ENCODE assay signal across 16 cellular contexts in genomic region chr7:41205600-41205999, GRCh38.
DNase-seq lines count a peak whose midpoint lies in the region; ATAC-seq, FAIRE-seq and TF ChIP-seq lines count a peak whose summit lies in the region.
"Had no signal": no experiment of that assay in that cellular context is flagged by ENCODE, and none has a peak within 500 bp of the region (broad histone marks: within the 10 kb centered on the region; RNA-seq: fewer than 3 reads in every experiment).

No MANE protein-coding gene starts in this region.

- H3K9me3 Mint-ChIP-seq in glutamatergic neuron (ENCODE audit: unreplicated experiment) (peaks cover 2% of the 10 kb centered on the region), GM23338 (no peaks in the 10 kb centered on the region)

- H3K27me3 Mint-ChIP-seq in glutamatergic neuron (ENCODE audit: unreplicated experiment) (peaks cover 2% of the 10 kb centered on the region), GM23338 (ENCODE audit: insufficient read depth, low read depth, poor library complexity) (peaks cover 2% of the 10 kb centered on the region)
- H3K27me3 Mint-ChIP-seq: CD8-positive, alpha-beta memory T cell; IgD-negative memory B cell had no signal

- DNase-seq in glutamatergic neuron (no peak), NOMO-1 treated with DMSO at 0.1 percent for 48 hours (lab: John Stamatoyannopoulos, UW; ENCODE audit: unreplicated experiment) (no peak), D721Med (ENCODE audit: insufficient read length, low spot score) (no peak), GM23338 (ENCODE audit: low spot score) (no peak), Karpas-422 (no peak)
- DNase-seq: activated CD4-positive, alpha-beta T cell treated with anti-CD3 and anti-CD28 coated beads for 48 hours; activated gamma-delta T cell; CD8-positive, alpha-beta memory T cell; left ventricle myocardium inferior; NCI-H2029 treated with DMSO at 0.1 percent for 48 hours; SW 1271 had no signal

- H3K4me1 ChIP-seq in GM23338 (ENCODE audit: insufficient read depth) (no peaks in the 10 kb centered on the region), Karpas-422 (ENCODE audit: low read length) (no peaks in the 10 kb centered on the region)
- H3K4me1 ChIP-seq: left ventricle myocardium inferior had no signal

- no peaks in the 10 kb centered on the region for H3F3A ChIP-seq in GM23338 (replicated peaks; ENCODE audit: low read depth)

- H3K4me1 Mint-ChIP-seq in glutamatergic neuron (ENCODE audit: low read depth, unreplicated experiment): peaks cover 16% of the 10 kb centered on the region
- H3K4me1 Mint-ChIP-seq in GM23338: peaks cover 12% of the 10 kb centered on the region; the same call in 2 of the 3 replicates
- H3K4me1 Mint-ChIP-seq: CD8-positive, alpha-beta memory T cell had no signal

- H3K27ac ChIP-seq in GM23338 (ENCODE audit: low read depth): no peak overlapping the region
- H3K27ac ChIP-seq in Karpas-422 (ENCODE audit: low read length): no peak overlapping the region
- H3K27ac ChIP-seq: left ventricle myocardium inferior, thoracic aorta had no signal

- H3K36me3 ChIP-seq in GM23338 (ENCODE audit: insufficient read depth) (no peaks in the 10 kb centered on the region), Karpas-422 (ENCODE audit: insufficient read depth, low read length) (no peaks in the 10 kb centered on the region)
- H3K36me3 ChIP-seq: left ventricle myocardium inferior, thoracic aorta had no signal

- H2AFZ ChIP-seq in GM23338 (no peak overlapping the region), Karpas-422 (ENCODE audit: low read length) (no peak overlapping the region)

- H3K4me3 ChIP-seq in GM23338 (no peak overlapping the region), Karpas-422 (ENCODE audit: low read length) (no peak overlapping the region)
- H3K4me3 ChIP-seq: left ventricle myocardium inferior, thoracic aorta had no signal

- H3K36me3 Mint-ChIP-seq in glutamatergic neuron (ENCODE audit: unreplicated experiment) (no peaks in the 10 kb centered on the region), GM23338 (ENCODE audit: low read depth) (no peaks in the 10 kb centered on the region)
- H3K36me3 Mint-ChIP-seq: CD8-positive, alpha-beta memory T cell had no signal

- ATAC-seq in GM18868 (IDR thresholded peaks at IDR 0.05; ENCODE audit: unreplicated experiment): peak; percentile 88
- peak; percentile 60 for ATAC-seq in GM21526 (IDR thresholded peaks at IDR 0.05; ENCODE audit: low FRiP score, unreplicated experiment)
- ATAC-seq in HG03039 (IDR thresholded peaks at IDR 0.05; ENCODE audit: unreplicated experiment): peak; percentile 58
- ATAC-seq in GM23338: no peak

- no peak overlapping the region for H3K4me3 Mint-ChIP-seq in glutamatergic neuron (ENCODE audit: unreplicated experiment)
- no peak overlapping the region for H3K4me3 Mint-ChIP-seq in GM23338
- H3K4me3 Mint-ChIP-seq: CD8-positive, alpha-beta memory T cell; IgD-negative memory B cell had no signal

- H3K4me2 ChIP-seq in GM23338 (no peak overlapping the region), Karpas-422 (ENCODE audit: low read depth, low read length, poor library complexity, severe bottlenecking) (no peak overlapping the region)

- TF ChIP-seq CTCF in glutamatergic neuron (IDR thresholded peaks at IDR 0.05; ENCODE audit: partially characterized antibody, unreplicated experiment) (no peak), D721Med (IDR thresholded peaks at IDR 0.05; ENCODE audit: insufficient read depth, missing control alignments) (no peak), GM23338 (conservative IDR thresholded peaks at IDR 0.05; ENCODE audit: low read depth in 2 of 2) (no peak)

- no peaks in the 10 kb centered on the region for H3K27me3 ChIP-seq in GM23338 (ENCODE audit: insufficient read depth)
- H3K27me3 ChIP-seq in Karpas-422 (ENCODE audit: low read length): no peaks in the 10 kb centered on the region

- H3K79me2 ChIP-seq in GM23338 (replicated peaks; ENCODE audit: insufficient read depth) (no peaks in the 10 kb centered on the region), Karpas-422 (ENCODE audit: low read length) (no peaks in the 10 kb centered on the region)

- no peaks in the 10 kb centered on the region for H3K9me2 ChIP-seq in GM23338 (ENCODE audit: insufficient read depth)
- H3K9me2 ChIP-seq in Karpas-422 (replicated peaks; ENCODE audit: insufficient read depth, low read length): no peaks in the 10 kb centered on the region

- no peak for FAIRE-seq in D721Med (lab: Jason Lieb, UNC)

- no peaks in the 10 kb centered on the region for H4K20me1 ChIP-seq in GM23338 (replicated peaks; ENCODE audit: insufficient read depth)
- H4K20me1 ChIP-seq in Karpas-422 (ENCODE audit: insufficient read depth, low read depth, low read length): no peaks in the 10 kb centered on the region

- no peaks in the 10 kb centered on the region; the same call in 1 of the 2 replicates for H3K9me3 ChIP-seq in Karpas-422 (ENCODE audit: low read length)
- H3K9me3 ChIP-seq: left ventricle myocardium inferior, thoracic aorta had no signal

- no peak overlapping the region for H3K9ac ChIP-seq in Karpas-422 (ENCODE audit: low read length)

- H3K27ac Mint-ChIP-seq in glutamatergic neuron (ENCODE audit: unreplicated experiment) (peak overlapping the region; percentile 90), GM23338 (no peak overlapping the region)
- H3K27ac Mint-ChIP-seq: CD8-positive, alpha-beta memory T cell; IgD-negative memory B cell had no signal

TF ChIP-seq in GM23338, 12 proteins besides CTCF, POLR2A, EP300 and RAD21 (continues in another document):
- TF ChIP-seq NANOG (IDR thresholded peaks at IDR 0.05; ENCODE audit: borderline replicate concordance): no peak
- no peak for TF ChIP-seq ZNF114 (CRISPR knock-in tag; IDR thresholded peaks at IDR 0.05)
- TF ChIP-seq CREB1 (CRISPR knock-in tag; IDR thresholded peaks at IDR 0.05; ENCODE audit: low read depth): no peak
- TF ChIP-seq ETS1 (IDR thresholded peaks at IDR 0.05): no peak
- TF ChIP-seq JUNB (IDR thresholded peaks at IDR 0.05; ENCODE audit: unreplicated experiment): no peak
- TF ChIP-seq EZH2 (IDR thresholded peaks at IDR 0.05; ENCODE audit: low read depth, unreplicated experiment): no peak
